ENCODE assay signal across 8 cellular contexts in the genomic region with DNA sequence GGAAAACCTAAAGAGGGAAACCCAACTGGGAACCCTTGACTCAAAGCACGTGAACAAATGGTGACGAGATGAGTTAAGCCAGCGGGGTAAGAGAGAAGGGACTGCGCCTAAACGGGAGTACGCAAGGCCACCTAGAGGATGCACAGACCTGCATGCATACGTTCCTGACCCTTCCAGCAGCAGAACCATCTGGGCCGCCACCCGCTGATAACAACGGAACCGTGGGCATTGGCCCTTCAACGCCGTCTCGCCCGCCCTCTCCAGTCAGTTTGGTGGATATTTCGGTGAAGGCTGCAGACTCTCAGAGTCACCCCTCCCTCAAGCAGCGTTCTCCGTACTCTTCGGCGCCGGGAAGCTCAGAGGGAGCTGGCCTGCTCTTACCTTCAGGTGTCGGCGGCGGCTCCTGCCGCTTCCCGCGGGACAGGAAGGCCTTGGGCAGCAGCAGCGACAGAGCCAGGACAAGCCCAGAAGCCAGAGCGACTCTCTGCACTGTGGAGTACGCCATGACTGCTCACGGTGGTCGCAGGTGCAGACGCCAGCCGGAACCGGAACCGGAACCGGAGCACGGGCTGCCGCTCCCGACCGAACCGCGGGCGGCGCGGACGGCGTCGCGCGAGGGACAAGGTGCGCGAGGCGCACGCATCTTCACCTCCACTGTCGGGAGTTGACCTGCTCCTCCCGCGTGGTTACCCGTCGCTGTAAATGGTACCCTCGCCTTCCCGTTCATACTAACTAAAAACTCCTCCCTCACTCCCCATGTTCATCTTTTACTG. TPM values are rescaled to one million over a fixed set of nuclear protein-coding genes. Genes with fewer than 3 reads are reported as not detected.
DNase-seq lines count a peak whose midpoint lies in the region; ATAC-seq and TF ChIP-seq lines count a peak whose summit lies in the region.

A gene with protein sequence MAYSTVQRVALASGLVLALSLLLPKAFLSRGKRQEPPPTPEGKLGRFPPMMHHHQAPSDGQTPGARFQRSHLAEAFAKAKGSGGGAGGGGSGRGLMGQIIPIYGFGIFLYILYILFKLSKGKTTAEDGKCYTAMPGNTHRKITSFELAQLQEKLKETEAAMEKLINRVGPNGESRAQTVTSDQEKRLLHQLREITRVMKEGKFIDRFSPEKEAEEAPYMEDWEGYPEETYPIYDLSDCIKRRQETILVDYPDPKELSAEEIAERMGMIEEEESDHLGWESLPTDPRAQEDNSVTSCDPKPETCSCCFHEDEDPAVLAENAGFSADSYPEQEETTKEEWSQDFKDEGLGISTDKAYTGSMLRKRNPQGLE (minus strand): TSS at position 541 of the 773 bp plus-strand sequence. CDS start 36 bp downstream, at position 505.

- DNase-seq in COLO668 (lab: John Stamatoyannopoulos, UW; ENCODE audit: unreplicated experiment) (peak; percentile 80), NCI-H345 treated with DMSO at 0.1 percent for 48 hours (lab: John Stamatoyannopoulos, UW; ENCODE audit: unreplicated experiment) (peak; percentile 44), left ventricle myocardium inferior (peak; percentile 42), vagina (ENCODE audit: extremely low spot score in 2 of 2) (no peak)
- DNase-seq in activated T-helper 9 cell treated with anti-CD3 and anti-CD28 coated beads, Interleukin-2, amount 50 U/mL, for 16 hours (ENCODE audit: low read depth) = peak; percentile 21

- peak within 1 kb of the TSS; percentile 74 for H3K4me3 ChIP-seq in left ventricle myocardium inferior
- H3K4me3 ChIP-seq in rectal smooth muscle tissue (ENCODE audit: low read length) = peak within 1 kb of the TSS; percentile 76
- H3K4me3 ChIP-seq in vagina = peak within 1 kb of the TSS; percentile 49 to 50

- TF ChIP-seq CTCF in left ventricle myocardium inferior (IDR thresholded peaks at IDR 0.05; ENCODE audit: borderline replicate concordance) (no peak), vagina (IDR thresholded peaks at IDR 0.05) (no peak)

- H3K27me3 ChIP-seq in left ventricle myocardium inferior (ENCODE audit: low read depth) (peaks cover 64% of the 10 kb centered on the region), rectal smooth muscle tissue (ENCODE audit: control insufficient read depth, insufficient read depth, low read length) (peaks cover 3% of the 10 kb centered on the region), vagina (no peaks in the 10 kb centered on the region)

- no peaks in the 10 kb centered on the region for H3K9me3 ChIP-seq in left ventricle myocardium inferior (replicated peaks)
- no peaks in the 10 kb centered on the region for H3K9me3 ChIP-seq in vagina

- peak within 1 kb of the TSS; percentile 68 for H3K27ac ChIP-seq in left ventricle myocardium inferior (replicated peaks)
- H3K27ac ChIP-seq in rectal smooth muscle tissue (ENCODE audit: low read depth, low read length) = no peak within 1 kb of the TSS
- no peak within 1 kb of the TSS for H3K27ac ChIP-seq in vagina

- H3K36me3 ChIP-seq in left ventricle myocardium inferior (no peaks in the 10 kb centered on the region), rectal smooth muscle tissue (ENCODE audit: control insufficient read depth, insufficient read depth, low read length) (no peaks in the 10 kb centered on the region), vagina (no peaks in the 10 kb centered on the region)

- intact Hi-C loops in left ventricle myocardium inferior (cut with micrococcal nuclease) (no loop called here), vagina (cut with DNase I) (no loop called here)

- ATAC-seq in GM21723 (IDR thresholded peaks at IDR 0.05; ENCODE audit: unreplicated experiment) (peak; percentile 60), HG02970 (IDR thresholded peaks at IDR 0.05; ENCODE audit: low FRiP score, unreplicated experiment) (no peak)

- no peak within 1 kb of the TSS for H3K9ac ChIP-seq in rectal smooth muscle tissue (ENCODE audit: low read length)

- peaks cover 21% of the 10 kb centered on the region for H3K4me1 ChIP-seq in left ventricle myocardium inferior
- H3K4me1 ChIP-seq in rectal smooth muscle tissue (ENCODE audit: control insufficient read depth, insufficient read depth, low read length) = no peaks in the 10 kb centered on the region
- peaks cover 8% of the 10 kb centered on the region for H3K4me1 ChIP-seq in vagina

- no peak for TF ChIP-seq POLR2A in vagina (IDR thresholded peaks at IDR 0.05)

RNA-seq across cellular contexts. Expression of the gene that starts here (rescaled TPM):
- total RNA-seq in left ventricle myocardium inferior (12.9 TPM), vagina (17.7 TPM)

Comparison
In these comparisons a context has a peak if more than half of its experiments do, and no peak if none do; other contexts are left out.
1. DNase-seq: peak in COLO668 (single experiment), NCI-H345 treated with DMSO at 0.1 percent for 48 hours (single experiment), activated T-helper 9 cell treated with anti-CD3 and anti-CD28 coated beads, Interleukin-2, amount 50 U/mL, for 16 hours (single experiment) and left ventricle myocardium inferior (single experiment); none in vagina (0 of 2).
2. Peak in every context shown above with its lines, with median percentiles within 50 percentile points of each other: H3K4me3 ChIP-seq.